8 cellular contexts compared by ENCODE assay signal in genomic region chr19:47035495-47036232, GRCh38. TPM values are rescaled to one million over a fixed set of nuclear protein-coding genes. Genes with fewer than 3 reads are reported as not detected.
DNase-seq lines count a peak whose midpoint lies in the region; ATAC-seq and TF ChIP-seq lines count a peak whose summit lies in the region.

No MANE protein-coding gene starts in this region.

- H3K27me3 ChIP-seq in BE2C (peaks cover 12% of the 10 kb centered on the region), lower lobe of right lung (ENCODE audit: low read depth) (peaks cover 13% of the 10 kb centered on the region)

- H3K27ac Mint-ChIP-seq in activated CD4-positive, alpha-beta memory T cell treated with anti-CD3 and anti-CD28 coated beads for 36 hours = peak overlapping the region; percentile 73

- peaks cover 16% of the 10 kb centered on the region for H3K4me1 Mint-ChIP-seq in activated CD4-positive, alpha-beta memory T cell treated with anti-CD3 and anti-CD28 coated beads for 36 hours (ENCODE audit: low read depth)

- peak overlapping the region; percentile 64 for H3K27ac ChIP-seq in lower lobe of right lung

- H3K4me3 Mint-ChIP-seq in activated CD4-positive, alpha-beta memory T cell treated with anti-CD3 and anti-CD28 coated beads for 36 hours = peak overlapping the region; percentile 81

- intact Hi-C loops in activated CD4-positive, alpha-beta memory T cell treated with anti-CD3 and anti-CD28 coated beads for 36 hours (cut with micrococcal nuclease) = loop anchor here (1.0 to 5.0 kb wide), 7 partner anchors 13 to 209 kb away; partner anchors contain the start of genes ARHGAP35, SAE1 and TMEM160
- intact Hi-C loops in lower lobe of right lung (cut with DNase I) = no loop called here

- peak; percentile 77 for TF ChIP-seq CTCF in BE2C (IDR thresholded peaks at IDR 0.05; ENCODE audit: low read depth, low read length)
- peak; percentile 98 for TF ChIP-seq CTCF in lower lobe of right lung (IDR thresholded peaks at IDR 0.05)

- peak overlapping the region; percentile 67 for H3K4me3 ChIP-seq in BE2C (ENCODE audit: low read depth, low read length)
- peak overlapping the region; percentile 52 for H3K4me3 ChIP-seq in lower lobe of right lung

- ATAC-seq in HG03571 (IDR thresholded peaks at IDR 0.05; ENCODE audit: unreplicated experiment) (peak; percentile 88), lower lobe of right lung (peak; percentile 97)

- H3K4me1 ChIP-seq in BE2C (no peaks in the 10 kb centered on the region), lower lobe of right lung (peaks cover 15% of the 10 kb centered on the region)

- H3K27me3 Mint-ChIP-seq in activated CD4-positive, alpha-beta memory T cell treated with anti-CD3 and anti-CD28 coated beads for 36 hours = peaks cover 10% of the 10 kb centered on the region

- H3K9me3 ChIP-seq in BE2C (no peaks in the 10 kb centered on the region), lower lobe of right lung (no peaks in the 10 kb centered on the region)

- CTCF ChIA-PET in activated CD4-positive, alpha-beta memory T cell treated with anti-CD3 and anti-CD28 coated beads for 36 hours (lab: Charles Lee) = interaction anchor here (0.5 to 3.8 kb wide), 27 partner anchors 10 to 361 kb away, joined by 3 to 29 read pairs (median 4); partner anchors contain the start of genes SAE1, TMEM160 and ZC3H4

- H3K9me3 Mint-ChIP-seq in activated CD4-positive, alpha-beta memory T cell treated with anti-CD3 and anti-CD28 coated beads for 36 hours = no peaks in the 10 kb centered on the region

- peak; percentile 85 for DNase-seq in BE2C
- peak; percentile 98 for DNase-seq in GM19238 (ENCODE audit: insufficient read length, low spot score)
- DNase-seq in NCI-H82 (lab: John Stamatoyannopoulos, UW) = peak; percentile 93
- peak; percentile 98 for DNase-seq in activated CD4-positive, alpha-beta memory T cell treated with anti-CD3 and anti-CD28 coated beads for 36 hours
- peak; percentile 95 for DNase-seq in ecto neural progenitor cell (ENCODE audit: low spot score)
- DNase-seq in lower lobe of right lung = peak; percentile 90
- peak; percentile 77 to 98 (median 90) for DNase-seq in stimulated activated CD4-positive, alpha-beta T cell treated with anti-CD3 and anti-CD28 coated beads, TNF-alpha, amount 100 ng/mL, for 1 hour (ENCODE audit: low read depth in 3 of 3, low spot score in 1 of 3)

- POLR2A ChIA-PET in activated CD4-positive, alpha-beta memory T cell treated with anti-CD3 and anti-CD28 coated beads for 36 hours (lab: Charles Lee) = interaction anchor here (0.7 to 2.3 kb wide), 6 partner anchors 12 to 208 kb away, joined by 3 to 13 read pairs (median 4); partner anchors contain the start of genes SAE1 and TMEM160

- no peaks in the 10 kb centered on the region for H3K36me3 Mint-ChIP-seq in activated CD4-positive, alpha-beta memory T cell treated with anti-CD3 and anti-CD28 coated beads for 36 hours

- H3K36me3 ChIP-seq in BE2C = no peaks in the 10 kb centered on the region
- H3K36me3 ChIP-seq in lower lobe of right lung = no peaks in the 10 kb centered on the region

RNA-seq across cellular contexts. Expression of gene TMEM160, which starts 12.8 kb away (rescaled TPM):
- 137 TPM for polyA plus RNA-seq in BE2C (2012; ENCODE audit: insufficient read depth, insufficient read length, low read depth)
- 10 to 100 TPM; 62.8 to 69.8 TPM for total RNA-seq in activated CD4-positive, alpha-beta memory T cell treated with anti-CD3 and anti-CD28 coated beads for 36 hours
- 29.5 TPM for total RNA-seq in lower lobe of right lung

RNA-seq across cellular contexts. Expression of gene NPAS1, which starts 16.0 kb away (rescaled TPM):
- 1.4 TPM for polyA plus RNA-seq in BE2C (2012; ENCODE audit: insufficient read depth, insufficient read length, low read depth)
- total RNA-seq in activated CD4-positive, alpha-beta memory T cell treated with anti-CD3 and anti-CD28 coated beads for 36 hours = not detected
- total RNA-seq in lower lobe of right lung = 1.8 TPM

Comparison
In these comparisons a context has a peak if more than half of its experiments do, and no peak if none do; other contexts are left out.
1. Peak in every context shown above with its lines: DNase-seq, ATAC-seq, H3K4me3 ChIP-seq and H3K27ac ChIP-seq.